34 cellular contexts compared by ENCODE assay signal in genomic region chr12:41532072-41532471, GRCh38.
DNase-seq lines count a peak whose midpoint lies in the region; ATAC-seq, FAIRE-seq and TF ChIP-seq lines count a peak whose summit lies in the region.
"Had no signal": no experiment of that assay in that cellular context is flagged by ENCODE, and none has a peak within 500 bp of the region (broad histone marks: within the 10 kb centered on the region; RNA-seq: fewer than 3 reads in every experiment).

No MANE protein-coding gene starts in this region.

- no peaks in the 10 kb centered on the region for H3K4me1 Mint-ChIP-seq in Calu3 (ENCODE audit: low read depth, unreplicated experiment)
- H3K4me1 Mint-ChIP-seq: CD4-positive, CD25-positive, alpha-beta regulatory T cell; IgD-negative memory B cell had no signal

- no peak overlapping the region for H3K4me3 Mint-ChIP-seq in Calu3 (ENCODE audit: low read depth, unreplicated experiment)
- H3K4me3 Mint-ChIP-seq: CD4-positive, CD25-positive, alpha-beta regulatory T cell; IgD-negative memory B cell; neural crest cell; WTC11 had no signal

- no peak overlapping the region for H3K9ac ChIP-seq in GM23248

- no peak overlapping the region for H3K4me2 ChIP-seq in GM23248 (ENCODE audit: unreplicated experiment)

- no peaks in the 10 kb centered on the region for H3K79me2 ChIP-seq in GM23248 (ENCODE audit: insufficient read depth)

- no peak overlapping the region for H3K27ac ChIP-seq in GM23248
- H3K27ac ChIP-seq: 22Rv1, cardiac muscle cell, colonic mucosa, pancreas, testis had no signal

- no TSS peak for BruUV-seq in Calu3 (replicated peaks; lab: Mats Ljungman, UMichigan)

- no peaks in the 10 kb centered on the region for H3K27me3 Mint-ChIP-seq in Calu3 (ENCODE audit: unreplicated experiment)
- H3K27me3 Mint-ChIP-seq: CD4-positive, CD25-positive, alpha-beta regulatory T cell; IgD-negative memory B cell had no signal

- no peaks in the 10 kb centered on the region for H4K20me1 ChIP-seq in GM23248 (ENCODE audit: insufficient read depth)

- H3K27ac Mint-ChIP-seq in Calu3 (ENCODE audit: unreplicated experiment) = no peak overlapping the region
- H3K27ac Mint-ChIP-seq: CD4-positive, CD25-positive, alpha-beta regulatory T cell; IgD-negative memory B cell; WTC11 had no signal

- CTCF ChIA-PET in Calu3 (lab: Charles Lee) = no interaction called here

- peak; percentile 6 for FAIRE-seq in frontal cortex (lab: Jason Lieb, UNC)
- FAIRE-seq: GM18507, keratinocyte, pancreas had no signal

- no peaks in the 10 kb centered on the region for H3K4me1 ChIP-seq in GM23248 (ENCODE audit: insufficient read depth)
- H3K4me1 ChIP-seq: colonic mucosa, pancreas, Peyer's patch, testis had no signal

- no peak overlapping the region for H2AFZ ChIP-seq in GM23248

- H3K27me3 ChIP-seq in GM23248 (replicated peaks; ENCODE audit: insufficient read depth) = peaks cover 7% of the 10 kb centered on the region; the same call in 1 of the 2 replicates
- H3K27me3 ChIP-seq: cardiac muscle cell, colonic mucosa, pancreas, Peyer's patch, testis had no signal

- no peaks in the 10 kb centered on the region for H3K9me3 Mint-ChIP-seq in Calu3 (ENCODE audit: low read depth, unreplicated experiment)
- H3K9me3 Mint-ChIP-seq: CD4-positive, CD25-positive, alpha-beta regulatory T cell; IgD-negative memory B cell; neural crest cell; WTC11 had no signal

- no peaks in the 10 kb centered on the region for H3F3A ChIP-seq in GM23248 (ENCODE audit: insufficient read depth)

- DNase-seq in activated CD4-positive, CD25-positive, alpha-beta regulatory T cell (lab: John Stamatoyannopoulos, UW) = no peak
- DNase-seq in GM23248 (peak; percentile 3), RKO (ENCODE audit: low spot score) (peak; percentile 41), frontal cortex (ENCODE audit: low spot score in 2 of 2) (no peak), NCI-H524 (lab: John Stamatoyannopoulos, UW) (no peak), cerebellar nuclear complex (lab: John Stamatoyannopoulos, UW) (no peak), Calu3 (no peak)
- DNase-seq: activated CD4-positive, alpha-beta T cell treated with anti-CD3 and anti-CD28 coated beads, Interleukin-2, amount 50 U/mL, for 4 hours; activated naive CD4-positive, alpha-beta T cell treated with anti-CD3 and anti-CD28 coated beads, Interleukin-2, amount 50 U/mL, for 16 hours; AML-193; CD4-positive, CD25-positive, alpha-beta regulatory T cell; colonic mucosa; effector CD8-positive, alpha-beta T cell; HCEC 1CT; head of caudate nucleus; left ventricle myocardium superior; NCI-H1048; NCI-H1694; NCI-H446; NCI-H774; pancreas; Peyer's patch; small intestine; stimulated activated naive CD4-positive, alpha-beta T cell treated with Interleukin-2 at 50 U/mL for 16 hours; T1000 had no signal

- H3K4me3 ChIP-seq in GM23248 = no peak overlapping the region
- H3K4me3 ChIP-seq: cardiac muscle cell, colonic mucosa, pancreas, Peyer's patch had no signal

- H3K36me3 Mint-ChIP-seq in Calu3 (ENCODE audit: insufficient read depth, unreplicated experiment) = no peaks in the 10 kb centered on the region
- H3K36me3 Mint-ChIP-seq: CD4-positive, CD25-positive, alpha-beta regulatory T cell; WTC11 had no signal

- intact Hi-C loops in Calu3 (cut with micrococcal nuclease; ENCODE audit: unreplicated experiment) = no loop called here

- TF ChIP-seq CTCF in Calu3 (IDR thresholded peaks at IDR 0.05; ENCODE audit: unreplicated experiment) = no peak

- in situ Hi-C loops in GM23248 (cut with MboI) = no loop called here

- ATAC-seq in activated CD4-positive, CD25-positive, alpha-beta regulatory T cell treated with anti-CD3 and anti-CD28 coated beads, Interleukin-2, amount 50 U/mL, for 24 hours = peak; percentile 78 to 87
- ATAC-seq: pancreas, WTC11 had no signal

- WGBS in GM23248 (ENCODE audit: low coverage in 1 of 2, low lambda C conversion rate in 2 of 2, missing lambda C conversion rate in 2 of 2), 2 experiments = 42 to 51% methylated on average over 2 of the region's 2 CpGs

- no peaks in the 10 kb centered on the region for H3K9me2 ChIP-seq in GM23248 (ENCODE audit: insufficient read depth)

- H3K9me3 ChIP-seq in GM23248 (ENCODE audit: low read depth) = no peaks in the 10 kb centered on the region
- H3K9me3 ChIP-seq: colonic mucosa, pancreas, Peyer's patch, testis had no signal

- no peaks in the 10 kb centered on the region for H3K36me3 ChIP-seq in GM23248 (ENCODE audit: low read depth)
- H3K36me3 ChIP-seq: cardiac muscle cell, colonic mucosa, pancreas, Peyer's patch had no signal

Comparison
In these comparisons a context has a peak if more than half of its experiments do, and no peak if none do; other contexts are left out.
1. DNase-seq: peak in GM23248 (single experiment) and RKO (single experiment); none in activated CD4-positive, CD25-positive, alpha-beta regulatory T cell (0 of 4), frontal cortex (0 of 2), NCI-H524 (0 of 2), cerebellar nuclear complex (0 of 2) and Calu3 (single experiment).